Comparison of ENCODE assay signal across 16 cellular contexts in the genomic region with DNA sequence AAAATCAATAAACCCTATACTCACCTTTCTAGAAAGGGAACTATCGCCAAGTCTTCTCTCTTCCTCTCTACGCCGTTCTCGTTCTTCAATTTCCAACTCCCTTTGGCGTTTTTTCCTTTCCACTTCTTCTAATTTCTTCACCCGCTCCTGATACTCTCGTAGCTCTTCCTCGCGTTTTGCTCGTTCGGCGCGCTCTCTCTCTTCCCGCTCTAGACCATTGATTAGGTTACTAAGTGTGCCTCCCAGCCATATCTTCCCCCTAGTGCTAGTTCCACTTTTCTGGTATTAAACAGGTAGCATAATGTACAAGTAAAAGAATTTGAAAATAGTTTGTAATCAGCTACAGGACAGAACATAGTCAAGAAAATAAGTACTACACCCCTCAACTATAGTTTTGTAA. TPM values are rescaled to one million over a fixed set of nuclear protein-coding genes. Genes with fewer than 3 reads are reported as not detected.
DNase-seq lines count a peak whose midpoint lies in the region; ATAC-seq, FAIRE-seq and TF ChIP-seq lines count a peak whose summit lies in the region.
"Had no signal": no experiment of that assay in that cellular context is flagged by ENCODE, and none has a peak within 500 bp of the region (broad histone marks: within the 10 kb centered on the region; RNA-seq: fewer than 3 reads in every experiment).

No MANE protein-coding gene starts in this region.

- H3K9me3 Mint-ChIP-seq in endothelial cell (ENCODE audit: unreplicated experiment) = no peaks in the 10 kb centered on the region
- H3K9me3 Mint-ChIP-seq in T-cell = no peaks in the 10 kb centered on the region
- H3K9me3 Mint-ChIP-seq: CD14-positive monocyte; CD8-positive, alpha-beta memory T cell had no signal

- BruUV-seq in HepG2 (replicated peaks; lab: Mats Ljungman, UMichigan) = no TSS peak

- H3K27ac ChIP-seq in HepG2 (ENCODE audit: extremely low read length, insufficient read depth, low read length) = no peak overlapping the region
- no peak overlapping the region for H3K27ac ChIP-seq in right lobe of liver
- peak overlapping the region; percentile 80 for H3K27ac ChIP-seq in Karpas-422 (ENCODE audit: low read length)
- H3K27ac ChIP-seq: A549, GM23248 had no signal

- H3K9me3 ChIP-seq in HepG2 (ENCODE audit: low read length) = no peaks in the 10 kb centered on the region
- H3K9me3 ChIP-seq in right lobe of liver = no peaks in the 10 kb centered on the region
- H3K9me3 ChIP-seq in Karpas-422 (ENCODE audit: low read length) = no peaks in the 10 kb centered on the region
- H3K9me3 ChIP-seq: A549 had no signal

- no peak overlapping the region for H2AFZ ChIP-seq in HepG2 (ENCODE audit: low read length)
- no peak overlapping the region for H2AFZ ChIP-seq in Karpas-422 (ENCODE audit: low read length)
- H2AFZ ChIP-seq: GM23248 had no signal

- no peaks in the 10 kb centered on the region for H3K9me2 ChIP-seq in Karpas-422 (replicated peaks; ENCODE audit: insufficient read depth, low read length)

- no peaks in the 10 kb centered on the region for H3K4me1 ChIP-seq in HepG2 (ENCODE audit: insufficient read depth, low read length)
- H3K4me1 ChIP-seq in right lobe of liver = no peaks in the 10 kb centered on the region
- peaks cover 50% of the 10 kb centered on the region for H3K4me1 ChIP-seq in Karpas-422 (ENCODE audit: low read length)

- H3K36me3 ChIP-seq in HepG2 (replicated peaks in 1 of 2; ENCODE audit: control insufficient read depth in 1 of 2, insufficient read depth in 2 of 2, low read length in 2 of 2) (peaks cover 44 to 98% of the 10 kb centered on the region in 2 experiments), right lobe of liver (peaks cover 9 to 96% (median 59%) of the 10 kb centered on the region in 4 donors), Karpas-422 (ENCODE audit: insufficient read depth, low read length) (peaks cover 88% of the 10 kb centered on the region)

- H3K79me2 ChIP-seq in HepG2 (ENCODE audit: insufficient read depth, low read length) (peaks cover 13% of the 10 kb centered on the region), Karpas-422 (ENCODE audit: low read length) (peaks cover 95% of the 10 kb centered on the region)

- H3K4me2 ChIP-seq in HepG2 (ENCODE audit: low read depth, low read length) = no peak overlapping the region
- peak overlapping the region; percentile 61 for H3K4me2 ChIP-seq in Karpas-422 (ENCODE audit: low read depth, low read length, poor library complexity, severe bottlenecking)
- H3K4me2 ChIP-seq: A549 had no signal

- FAIRE-seq in HepG2 (lab: Jason Lieb, UNC) = no peak
- FAIRE-seq: A549, GM12878, GM18507, H54 had no signal

- H3K27ac Mint-ChIP-seq in endothelial cell (ENCODE audit: unreplicated experiment) = peak overlapping the region; percentile 43
- H3K27ac Mint-ChIP-seq in T-cell = no peak overlapping the region
- H3K27ac Mint-ChIP-seq: CD14-positive monocyte had no signal

- TF ChIP-seq CTCF in HepG2 (CRISPR knock-in tag; IDR thresholded peaks at IDR 0.05) = no peak
- no peak for TF ChIP-seq CTCF in right lobe of liver (IDR thresholded peaks at IDR 0.05)
- no peak for TF ChIP-seq CTCF in endothelial cell (IDR thresholded peaks at IDR 0.05; ENCODE audit: unreplicated experiment)

- H3K4me3 ChIP-seq in HepG2 (replicated peaks in 1 of 3; ENCODE audit: insufficient read depth in 1 of 3, low read depth in 2 of 3, low read length in 3 of 3) (no peak overlapping the region), right lobe of liver (no peak overlapping the region), Karpas-422 (ENCODE audit: low read length) (peak overlapping the region; percentile 47)
- H3K4me3 ChIP-seq: A549, GM12878, GM23248 had no signal

- H3K4me3 Mint-ChIP-seq in endothelial cell (ENCODE audit: unreplicated experiment) = no peak overlapping the region
- no peak overlapping the region for H3K4me3 Mint-ChIP-seq in T-cell
- H3K4me3 Mint-ChIP-seq: CD14-positive monocyte had no signal

- H3K36me3 Mint-ChIP-seq in endothelial cell (ENCODE audit: low read depth, unreplicated experiment) = peaks cover 51% of the 10 kb centered on the region
- peaks cover 72% of the 10 kb centered on the region for H3K36me3 Mint-ChIP-seq in T-cell

- intact Hi-C loops in HepG2 (cut with micrococcal nuclease; ENCODE audit: unreplicated experiment) = no loop called here
- intact Hi-C loops in right lobe of liver (cut with DNase I) = no loop called here

- H3K9ac ChIP-seq in HepG2 (ENCODE audit: insufficient read depth, low read depth, low read length) (no peak overlapping the region), Karpas-422 (ENCODE audit: low read length) (no peak overlapping the region; the same call in 1 of the 2 replicates)
- H3K9ac ChIP-seq: GM23248 had no signal

- no peak for TF ChIP-seq EP300 in HepG2 (IDR thresholded peaks at IDR 0.05; ENCODE audit: low read depth in 2 of 2, low read length in 2 of 2)
- TF ChIP-seq EP300 in HepG2 (CRISPR knock-in tag; IDR thresholded peaks at IDR 0.05; ENCODE audit: borderline replicate concordance) = no peak

- POLR2A ChIA-PET in HepG2 (lab: Yijun Ruan, JAX) = no interaction called here
- POLR2A ChIA-PET in T-cell (lab: Charles Lee) = no interaction called here

- DNase-seq in HepG2 (ENCODE audit: low spot score) (no peak), right lobe of liver (no peak), Karpas-422 (no peak), endothelial cell (ENCODE audit: low spot score) (no peak), T-cell (no peak)
- DNase-seq: CD8-positive, alpha-beta memory T cell; DMS 273 treated with DMSO at 0.1 percent for 48 hours; GM23248 had no signal

- in situ Hi-C loops in HepG2 (cut with HindIII; ENCODE audit: extremely low pct_ligation_motif_present, low pct_unique_long_range_greater_than_20kb) = no loop called here

- 97% methylated on average over 14 of the region's 14 CpGs for WGBS in HepG2 (ENCODE audit: low lambda C conversion rate)
- WGBS in right lobe of liver (ENCODE audit: insufficient coverage, low coverage, low lambda C conversion rate, missing lambda C conversion rate) = 90% methylated on average over 14 of the region's 14 CpGs

- H3K27me3 ChIP-seq in HepG2 (ENCODE audit: control insufficient read depth in 1 of 2, insufficient read depth in 2 of 2, low read length in 2 of 2) (no peaks in the 10 kb centered on the region), right lobe of liver (no peaks in the 10 kb centered on the region), Karpas-422 (ENCODE audit: low read length) (no peaks in the 10 kb centered on the region)

- CTCF ChIA-PET in HepG2 (lab: Yijun Ruan, JAX; ENCODE audit: low intra/inter-chr PET ratio, low total read pairs) = no interaction called here
- CTCF ChIA-PET in T-cell (lab: Charles Lee) = no interaction called here

- H3K27me3 Mint-ChIP-seq in endothelial cell (ENCODE audit: unreplicated experiment) = no peaks in the 10 kb centered on the region
- H3K27me3 Mint-ChIP-seq in T-cell = no peaks in the 10 kb centered on the region
- H3K27me3 Mint-ChIP-seq: CD8-positive, alpha-beta memory T cell had no signal

- no peaks in the 10 kb centered on the region for H3K4me1 Mint-ChIP-seq in endothelial cell (ENCODE audit: unreplicated experiment)
- peaks cover 12 to 38% (median 25%) of the 10 kb centered on the region in 3 donors for H3K4me1 Mint-ChIP-seq in T-cell
- H3K4me1 Mint-ChIP-seq: CD14-positive monocyte had no signal

- H4K20me1 ChIP-seq in HepG2 (ENCODE audit: insufficient read depth, low read length) (peaks cover 5% of the 10 kb centered on the region), Karpas-422 (ENCODE audit: insufficient read depth, low read depth, low read length) (peaks cover 59% of the 10 kb centered on the region)

- TF ChIP-seq POLR2A in HepG2 (IDR thresholded peaks at IDR 0.05; ENCODE audit: insufficient read depth in 1 of 2, low read depth in 2 of 2, low read length in 2 of 2) (no peak), right lobe of liver (IDR thresholded peaks at IDR 0.05) (no peak)

- no peak for ATAC-seq in HepG2
- no peak for ATAC-seq in right lobe of liver
- no peak for ATAC-seq in activated CD4-positive, CD25-positive, alpha-beta regulatory T cell treated with anti-CD3 and anti-CD28 coated beads, Interleukin-2, amount 50 U/mL, for 24 hours
- ATAC-seq in HG03025 (IDR thresholded peaks at IDR 0.05; ENCODE audit: low FRiP score, unreplicated experiment) = no peak
- ATAC-seq in T-cell (replicated peaks in 1 of 4) = no peak
- ATAC-seq: A549, HCT116 had no signal

- TF ChIP-seq RAD21 in HepG2 (CRISPR knock-in tag; IDR thresholded peaks at IDR 0.05) = no peak

RNA-seq across cellular contexts. Expression of gene NANOS1, which starts 20.3 kb away (rescaled TPM):
- total RNA-seq in HepG2 (2016; rRNA removed; fragmentation: Illumina TruSeq; extraction: Trizol) (1.5 and 1.7 TPM in 2 replicates), right lobe of liver (under 1 TPM in 3 of 6 experiments, not detected in 3; 0.06 to 0.35 (median 0.31) TPM), endothelial cell (ENCODE audit: unreplicated experiment) (1.2 TPM), T-cell (under 1 TPM; 0.08 to 0.60 (median 0.38) TPM)
- total RNA-seq in HepG2 (2016; cell fraction: cytosol; rRNA removed; fragmentation: Illumina TruSeq; extraction: Trizol; ENCODE audit: low read depth) = 1.5 and 2.2 TPM in 2 replicates
- 0.46 and 0.82 TPM in 2 replicates for total RNA-seq in HepG2 (2016; cell fraction: insoluble cytoplasmic fraction; rRNA removed; fragmentation: Illumina TruSeq; extraction: Trizol)
- total RNA-seq in HepG2 (2016; cell fraction: membrane; rRNA removed; fragmentation: Illumina TruSeq; extraction: Trizol) = 3.1 and 3.9 TPM in 2 replicates
- 1.2 and 2.1 TPM in 2 replicates for total RNA-seq in HepG2 (2016; cell fraction: nucleus; rRNA removed; fragmentation: Illumina TruSeq; extraction: Trizol)
- 1.7 and 2.2 TPM in 2 replicates for polyA plus RNA-seq in HepG2 (2011; rRNA removed)
- polyA plus RNA-seq in HepG2 (2011; cell fraction: cytosol; rRNA removed) = 1.4 and 1.9 TPM in 2 replicates
- polyA plus RNA-seq in HepG2 (2011; cell fraction: nucleus; rRNA removed) = 0.77 and 0.90 TPM in 2 replicates
- 1.0 and 1.9 TPM in 2 replicates for polyA plus RNA-seq in HepG2 (2012)
- 4.2 and 4.6 TPM in 2 replicates for polyA plus RNA-seq in HepG2 (2016; cell fraction: cytosol; fragmentation: Illumina TruSeq; extraction: Trizol; ENCODE audit: low read depth)
- 0.90 and 1.9 TPM in 2 replicates for polyA plus RNA-seq in HepG2 (2016; cell fraction: insoluble cytoplasmic fraction; fragmentation: Illumina TruSeq; extraction: Trizol; ENCODE audit: low read depth)
- 5.3 and 5.7 TPM in 2 replicates for polyA plus RNA-seq in HepG2 (2016; cell fraction: membrane; fragmentation: Illumina TruSeq; extraction: Trizol; ENCODE audit: low read depth)
- 1.6 and 1.7 TPM in 2 replicates for polyA plus RNA-seq in HepG2 (2016; cell fraction: nucleus; fragmentation: Illumina TruSeq; extraction: Trizol; ENCODE audit: insufficient read depth, low read depth)
- polyA minus RNA-seq in HepG2 (2011; rRNA and poly(A)+ RNA removed; ENCODE audit: low replicate concordance) = 0.76 and 1.8 TPM in 2 replicates
- polyA minus RNA-seq in HepG2 (2011; cell fraction: cytosol; rRNA and poly(A)+ RNA removed) = 0.89 and 1.1 TPM in 2 replicates
- polyA minus RNA-seq in HepG2 (2011; cell fraction: nucleus; rRNA and poly(A)+ RNA removed) = 2.2 and 2.3 TPM in 2 replicates
- total RNA-seq in Karpas-422 (2014; rRNA removed; shearing (Covaris generic); ENCODE audit: low replicate concordance) = 1.6 and 3.1 TPM in 2 replicates
- polyA plus RNA-seq: CD14-positive monocyte had no signal

RNA-seq across cellular contexts. Expression of gene EIF3A, which starts 30.8 kb away (rescaled TPM):
- total RNA-seq in HepG2 (2016; rRNA removed; fragmentation: Illumina TruSeq; extraction: Trizol) (117 and 168 TPM in 2 replicates), right lobe of liver (10 to 100 TPM; 41.6 to 69.5 (median 57.4) TPM), endothelial cell (ENCODE audit: unreplicated experiment) (107 TPM), T-cell (100 to 1,000 TPM; 102 to 124 (median 111) TPM)
- total RNA-seq in HepG2 (2016; cell fraction: cytosol; rRNA removed; fragmentation: Illumina TruSeq; extraction: Trizol; ENCODE audit: low read depth) = 7.3 and 9.3 TPM in 2 replicates
- 115 and 148 TPM in 2 replicates for total RNA-seq in HepG2 (2016; cell fraction: insoluble cytoplasmic fraction; rRNA removed; fragmentation: Illumina TruSeq; extraction: Trizol)
- total RNA-seq in HepG2 (2016; cell fraction: membrane; rRNA removed; fragmentation: Illumina TruSeq; extraction: Trizol) = 23.1 and 23.6 TPM in 2 replicates
- total RNA-seq in HepG2 (2016; cell fraction: nucleus; rRNA removed; fragmentation: Illumina TruSeq; extraction: Trizol) = 102 and 106 TPM in 2 replicates
- 25.6 and 28.3 TPM in 2 replicates for polyA plus RNA-seq in HepG2 (2011; rRNA removed)
- 15.4 and 25.4 TPM in 2 replicates for polyA plus RNA-seq in HepG2 (2011; cell fraction: cytosol; rRNA removed)
- 26.1 and 34.0 TPM in 2 replicates for polyA plus RNA-seq in HepG2 (2011; cell fraction: nucleus; rRNA removed)
- 86.7 and 95.1 TPM in 2 replicates for polyA plus RNA-seq in HepG2 (2012)
- polyA plus RNA-seq in HepG2 (2016; cell fraction: cytosol; fragmentation: Illumina TruSeq; extraction: Trizol; ENCODE audit: low read depth) = 2.7 and 3.3 TPM in 2 replicates
- polyA plus RNA-seq in HepG2 (2016; cell fraction: insoluble cytoplasmic fraction; fragmentation: Illumina TruSeq; extraction: Trizol; ENCODE audit: low read depth) = 125 and 133 TPM in 2 replicates
- polyA plus RNA-seq in HepG2 (2016; cell fraction: membrane; fragmentation: Illumina TruSeq; extraction: Trizol; ENCODE audit: low read depth) = 6.3 and 7.4 TPM in 2 replicates
- 107 and 120 TPM in 2 replicates for polyA plus RNA-seq in HepG2 (2016; cell fraction: nucleus; fragmentation: Illumina TruSeq; extraction: Trizol; ENCODE audit: insufficient read depth, low read depth)
- polyA minus RNA-seq in HepG2 (2011; rRNA and poly(A)+ RNA removed; ENCODE audit: low replicate concordance) = 42.9 and 64.9 TPM in 2 replicates
- 60.5 and 73.1 TPM in 2 replicates for polyA minus RNA-seq in HepG2 (2011; cell fraction: cytosol; rRNA and poly(A)+ RNA removed)
- polyA minus RNA-seq in HepG2 (2011; cell fraction: nucleus; rRNA and poly(A)+ RNA removed) = 107 and 117 TPM in 2 replicates
- total RNA-seq in Karpas-422 (2014; rRNA removed; shearing (Covaris generic); ENCODE audit: low replicate concordance) = 90.7 and 92.1 TPM in 2 replicates

RNA-seq across cellular contexts. Expression of gene DENND10, which starts 54.1 kb away (rescaled TPM):
- total RNA-seq in HepG2 (2016; rRNA removed; fragmentation: Illumina TruSeq; extraction: Trizol) (43.7 and 55.1 TPM in 2 replicates), right lobe of liver (10 to 100 TPM; 24.0 to 46.4 (median 36.1) TPM), endothelial cell (ENCODE audit: unreplicated experiment) (40.6 TPM), T-cell (10 to 100 TPM; 28.5 to 52.4 (median 41.7) TPM)
- 60.9 and 63.9 TPM in 2 replicates for total RNA-seq in HepG2 (2016; cell fraction: cytosol; rRNA removed; fragmentation: Illumina TruSeq; extraction: Trizol; ENCODE audit: low read depth)
- total RNA-seq in HepG2 (2016; cell fraction: insoluble cytoplasmic fraction; rRNA removed; fragmentation: Illumina TruSeq; extraction: Trizol) = 41.2 and 59.1 TPM in 2 replicates
- 60.7 and 62.3 TPM in 2 replicates for total RNA-seq in HepG2 (2016; cell fraction: membrane; rRNA removed; fragmentation: Illumina TruSeq; extraction: Trizol)
- total RNA-seq in HepG2 (2016; cell fraction: nucleus; rRNA removed; fragmentation: Illumina TruSeq; extraction: Trizol) = 30.6 and 33.8 TPM in 2 replicates
- polyA plus RNA-seq in HepG2 (2011; rRNA removed) = 75.9 and 78.8 TPM in 2 replicates
- 55.4 and 68.0 TPM in 2 replicates for polyA plus RNA-seq in HepG2 (2011; cell fraction: cytosol; rRNA removed)
- polyA plus RNA-seq in HepG2 (2011; cell fraction: nucleus; rRNA removed) = 53.4 and 62.1 TPM in 2 replicates
- 48.6 and 60.7 TPM in 2 replicates for polyA plus RNA-seq in HepG2 (2012)
- 54.2 and 68.0 TPM in 2 replicates for polyA plus RNA-seq in HepG2 (2016; cell fraction: cytosol; fragmentation: Illumina TruSeq; extraction: Trizol; ENCODE audit: low read depth)
- polyA plus RNA-seq in HepG2 (2016; cell fraction: insoluble cytoplasmic fraction; fragmentation: Illumina TruSeq; extraction: Trizol; ENCODE audit: low read depth) = 52.2 and 53.2 TPM in 2 replicates
- 44.9 and 45.7 TPM in 2 replicates for polyA plus RNA-seq in HepG2 (2016; cell fraction: membrane; fragmentation: Illumina TruSeq; extraction: Trizol; ENCODE audit: low read depth)
- polyA plus RNA-seq in HepG2 (2016; cell fraction: nucleus; fragmentation: Illumina TruSeq; extraction: Trizol; ENCODE audit: insufficient read depth, low read depth) = 34.1 and 37.6 TPM in 2 replicates
- 36.0 and 110 TPM in 2 replicates for polyA minus RNA-seq in HepG2 (2011; rRNA and poly(A)+ RNA removed; ENCODE audit: low replicate concordance)
- polyA minus RNA-seq in HepG2 (2011; cell fraction: cytosol; rRNA and poly(A)+ RNA removed) = 38.8 and 41.4 TPM in 2 replicates
- 53.0 and 61.8 TPM in 2 replicates for polyA minus RNA-seq in HepG2 (2011; cell fraction: nucleus; rRNA and poly(A)+ RNA removed)
- total RNA-seq in Karpas-422 (2014; rRNA removed; shearing (Covaris generic); ENCODE audit: low replicate concordance) = 35.2 and 57.2 TPM in 2 replicates
